Comparison of ENCODE assay signal across 14 cellular contexts in the genomic region with DNA sequence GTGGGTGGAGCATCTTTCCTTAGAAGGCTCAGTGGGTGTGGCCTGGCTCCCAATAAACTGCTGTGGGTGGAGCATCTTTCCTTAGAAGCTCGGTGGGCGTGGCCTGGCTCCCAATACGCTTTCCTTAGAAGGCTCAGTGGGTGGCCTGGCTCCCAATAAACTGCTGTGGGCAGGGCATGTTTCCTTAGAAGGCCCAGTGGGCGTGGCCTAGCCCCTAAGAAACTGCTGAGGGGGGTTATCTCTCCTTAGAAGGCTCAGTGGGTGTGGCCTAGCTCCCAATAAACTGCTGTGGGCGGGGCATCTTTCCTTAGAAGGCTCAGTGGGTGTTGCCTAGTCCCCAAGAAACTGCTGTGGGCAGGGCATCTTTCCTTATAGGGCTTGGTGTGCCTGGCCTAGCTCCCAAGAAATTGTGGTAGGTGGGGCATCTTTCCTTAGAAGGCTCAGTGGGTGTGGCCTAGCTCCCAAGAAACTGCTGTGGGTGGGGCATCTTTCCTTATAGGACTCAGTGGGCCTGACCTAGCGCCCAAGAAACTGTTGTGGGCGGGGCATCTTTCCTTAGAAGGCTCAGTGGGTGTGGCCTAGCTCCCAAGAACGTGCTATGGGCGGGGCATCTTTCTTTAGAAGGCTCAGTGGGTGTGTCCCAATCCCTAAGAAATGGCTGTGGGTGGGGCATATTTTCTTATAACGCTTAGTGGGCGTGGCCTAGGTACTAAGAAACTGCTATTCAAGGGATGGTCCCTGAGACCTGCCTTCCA. TPM values are rescaled to one million over a fixed set of nuclear protein-coding genes. Genes with fewer than 3 reads are reported as not detected.
DNase-seq lines count a peak whose midpoint lies in the region; ATAC-seq and TF ChIP-seq lines count a peak whose summit lies in the region.
"Had no signal": no experiment of that assay in that cellular context is flagged by ENCODE, and none has a peak within 500 bp of the region (broad histone marks: within the 10 kb centered on the region; RNA-seq: fewer than 3 reads in every experiment).

No MANE protein-coding gene starts in this region.

- DNase-seq in NCI-H82 (lab: John Stamatoyannopoulos, UW) (peak; percentile 70), NCI-H82 treated with DMSO at 0.1 percent for 48 hours (lab: John Stamatoyannopoulos, UW; ENCODE audit: unreplicated experiment) (no peak), T-helper 17 cell (no peak), natural killer cell (no peak), occipital lobe (lab: John Stamatoyannopoulos, UW) (no peak)
- peak; percentile 8 for DNase-seq in Jurkat, Clone E6-1 (ENCODE audit: low read depth, low spot score)
- DNase-seq: NCI-H1092, NCI-H446, WERI-Rb-1 had no signal

- no peak for TF ChIP-seq CTCF in natural killer cell (IDR thresholded peaks at IDR 0.05)

- peaks cover 9% of the 10 kb centered on the region for H3K4me1 Mint-ChIP-seq in T-helper 17 cell
- H3K4me1 Mint-ChIP-seq in natural killer cell, result peaks cover 42 to 53% of the 10 kb centered on the region in 2 donors

- H3K27me3 Mint-ChIP-seq in T-helper 17 cell (no peaks in the 10 kb centered on the region), natural killer cell (ENCODE audit: low read depth in 2 of 2) (no peaks in the 10 kb centered on the region)
- H3K27me3 Mint-ChIP-seq: dendritic cell treated with granulocyte-macrophage colony-stimulating factor and Interleukin-4, amounts not matched to agents 40 ng/mL and 50 ng/mL, for 4 days had no signal

- intact Hi-C loops in natural killer cell (cut with micrococcal nuclease), result no loop called here

- peak overlapping the region; percentile 19 for H3K27ac Mint-ChIP-seq in T-helper 17 cell
- peak overlapping the region; percentile 99 for H3K27ac Mint-ChIP-seq in natural killer cell

- ATAC-seq in T-helper 17 cell (no peak), natural killer cell (no peak), HG03108 (IDR thresholded peaks at IDR 0.05; ENCODE audit: unreplicated experiment) (no peak), HG03097 (IDR thresholded peaks at IDR 0.05; ENCODE audit: low FRiP score, unreplicated experiment) (no peak)

- no peaks in the 10 kb centered on the region for H3K9me3 Mint-ChIP-seq in natural killer cell
- H3K9me3 Mint-ChIP-seq: dendritic cell treated with granulocyte-macrophage colony-stimulating factor and Interleukin-4, amounts not matched to agents 40 ng/mL and 50 ng/mL, for 4 days had no signal

- H3K9me3 ChIP-seq in T-helper 17 cell (ENCODE audit: control insufficient read depth, low read length, poor library complexity, severe bottlenecking), result no peaks in the 10 kb centered on the region
- H3K9me3 ChIP-seq: ascending aorta had no signal

- H3K36me3 Mint-ChIP-seq in T-helper 17 cell (ENCODE audit: low read depth) (peaks cover 4% of the 10 kb centered on the region), natural killer cell (peaks cover 12% of the 10 kb centered on the region)

- H3K4me3 Mint-ChIP-seq in T-helper 17 cell, result no peak overlapping the region
- no peak overlapping the region for H3K4me3 Mint-ChIP-seq in natural killer cell
- H3K4me3 Mint-ChIP-seq: dendritic cell treated with granulocyte-macrophage colony-stimulating factor and Interleukin-4, amounts not matched to agents 40 ng/mL and 50 ng/mL, for 4 days had no signal

- H3K4me3 ChIP-seq in Jurkat, Clone E6-1 (ENCODE audit: low read length), result no peak overlapping the region
- H3K4me3 ChIP-seq: ascending aorta had no signal

RNA-seq across cellular contexts. Expression of gene HSH2D, which starts 10.3 kb away (rescaled TPM):
- 3.1 TPM for polyA plus RNA-seq in Jurkat, Clone E6-1 (2012; ENCODE audit: insufficient read depth, insufficient read length)
- total RNA-seq in T-helper 17 cell (10 to 100 TPM; 27.7 to 31.8 TPM), natural killer cell (100 to 1,000 TPM; 203 to 319 (median 278) TPM), occipital lobe (not detected)
- total RNA-seq: ascending aorta had no signal

RNA-seq across cellular contexts. Expression of gene CIB3, which starts 19.6 kb away (rescaled TPM):
- not detected for polyA plus RNA-seq in Jurkat, Clone E6-1 (2012; ENCODE audit: insufficient read depth, insufficient read length)
- total RNA-seq in T-helper 17 cell (not detected), natural killer cell (not detected), occipital lobe (not detected)
- total RNA-seq: ascending aorta, ureter had no signal

RNA-seq across cellular contexts. Expression of gene FAM32A, which starts 31.5 kb away (rescaled TPM):
- polyA plus RNA-seq in Jurkat, Clone E6-1 (2012; ENCODE audit: insufficient read depth, insufficient read length), result 129 TPM
- 10 to 100 TPM; 33.7 to 48.8 TPM for total RNA-seq in T-helper 17 cell
- 10 to 100 TPM; 46.3 to 69.3 (median 63.3) TPM for total RNA-seq in natural killer cell
- total RNA-seq in occipital lobe, result 89.1 TPM

RNA-seq across cellular contexts. Expression of gene RAB8A, which starts 42.1 kb away (rescaled TPM):
- polyA plus RNA-seq in Jurkat, Clone E6-1 (2012; ENCODE audit: insufficient read depth, insufficient read length), result 126 TPM
- 100 to 1,000 TPM in 1 of 2 donors, 10 to 100 TPM in 1; 97.5 to 105 TPM for total RNA-seq in T-helper 17 cell
- total RNA-seq in natural killer cell, result 100 to 1,000 TPM; 137 to 161 (median 149) TPM
- total RNA-seq in occipital lobe, result 33.7 TPM

RNA-seq across cellular contexts. Expression of gene AP1M1, which starts 44.0 kb away (rescaled TPM):
- polyA plus RNA-seq in Jurkat, Clone E6-1 (2012; ENCODE audit: insufficient read depth, insufficient read length), result 117 TPM
- total RNA-seq in T-helper 17 cell, result 10 to 100 TPM; 91.8 to 98.5 TPM
- total RNA-seq in natural killer cell, result 100 to 1,000 TPM in 2 of 3 donors, 10 to 100 TPM in 1; 99.0 to 124 (median 100) TPM
- 42.9 TPM for total RNA-seq in occipital lobe

Comparison
In these comparisons a context has a peak if more than half of its experiments do, and no peak if none do; other contexts are left out.
1. DNase-seq: peak in NCI-H82 (single experiment) and Jurkat, Clone E6-1 (single experiment); none in NCI-H82 treated with DMSO at 0.1 percent for 48 hours (single experiment), T-helper 17 cell (0 of 3), natural killer cell (single experiment) and occipital lobe (single experiment).
2. RNA of gene HSH2D, which starts 10.3 kb away (total RNA-seq): 203 to 319 TPM in natural killer cell and 27.7 to 31.8 TPM in T-helper 17 cell; not detected in occipital lobe (single experiment); every median in the first group is over 10 times any median in the second.